ENCODE assay signal across 18 cellular contexts in genomic region chr4:78781086-78781630, GRCh38.
"Had no signal": no experiment of that assay in that cellular context is flagged by ENCODE, and none has a peak within 500 bp of the region (broad histone marks: within the 10 kb centered on the region; RNA-seq: fewer than 3 reads in every experiment).

No MANE protein-coding gene starts in this region.

- H3K9me3 ChIP-seq: body of pancreas, spleen had no signal

- FAIRE-seq: urothelium cell line had no signal

- H3K36me3 ChIP-seq: spleen had no signal

- H3K27me3 ChIP-seq: body of pancreas, dorsolateral prefrontal cortex, spleen had no signal

- DNase-seq: activated CD4-positive, alpha-beta T cell treated with anti-CD3 and anti-CD28 coated beads, Interleukin-2, amount 50 U/mL, for 1 hour; activated gamma-delta T cell treated with Interleukin-2 at 50 U/mL for 16 hours; activated naive CD8-positive, alpha-beta T cell treated with anti-CD3 and anti-CD28 coated beads for 36 hours; amniotic stem cell; body of pancreas; caudate nucleus; dorsolateral prefrontal cortex; foreskin melanocyte; glutamatergic neuron; hypothalamus; islet precursor cell; left ventricle myocardium superior; retina; spleen; stimulated activated naive B cell treated with anti-CD40 and anti-IgM and Interleukin-4, amounts not matched to agents 10 μg/mL and 1 μg/mL and 100 μg/mL, for 72 hours; T1000 had no signal

- H3K4me3 ChIP-seq: body of pancreas had no signal

- H3K27ac ChIP-seq: body of pancreas, epithelial cell of prostate had no signal
